In the genomic region with DNA sequence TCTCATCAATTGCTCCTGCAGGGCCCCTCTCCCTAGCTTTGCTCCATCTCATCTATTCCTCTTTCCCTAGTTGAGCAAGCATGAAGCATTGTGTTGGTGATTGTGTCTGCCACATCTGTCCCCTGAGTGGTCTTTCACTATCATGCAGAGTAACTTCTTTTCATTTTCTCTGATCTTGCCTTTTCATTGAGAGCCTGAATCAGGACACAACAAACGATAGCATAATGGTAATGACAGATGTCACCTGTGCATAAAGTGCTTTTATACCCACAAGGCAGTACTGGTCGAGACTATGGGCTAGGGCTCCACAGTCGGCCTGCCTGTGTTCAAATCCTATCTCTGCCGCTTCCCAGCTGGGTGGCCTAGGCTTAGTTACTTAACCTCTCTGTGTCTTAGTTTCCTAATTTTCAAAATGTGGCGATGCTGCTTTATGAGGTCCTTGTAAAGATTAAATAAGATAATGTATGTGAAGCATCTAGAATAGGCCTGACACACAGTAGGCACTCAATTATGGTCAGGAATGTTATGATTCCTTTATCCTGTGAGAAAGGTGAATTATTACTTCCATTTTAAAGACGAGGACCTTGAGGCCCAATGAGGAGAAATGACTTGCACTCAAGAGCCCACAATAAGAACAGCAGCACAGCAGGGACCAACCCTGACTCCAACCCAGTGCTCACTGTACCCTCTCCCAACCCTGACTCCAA, we compare ENCODE assay signal across 14 cellular contexts.
DNase-seq lines count a peak whose midpoint lies in the region; ATAC-seq, FAIRE-seq and TF ChIP-seq lines count a peak whose summit lies in the region.
"Had no signal": no experiment of that assay in that cellular context is flagged by ENCODE, and none has a peak within 500 bp of the region (broad histone marks: within the 10 kb centered on the region; RNA-seq: fewer than 3 reads in every experiment).

No MANE protein-coding gene starts in this region.

- peaks cover 0 to 4% (median 0%) of the 10 kb centered on the region in 3 donors for H3K9me3 Mint-ChIP-seq in IgD-negative memory B cell
- H3K9me3 Mint-ChIP-seq in activated CD8-positive, alpha-beta T cell treated with anti-CD3 and anti-CD28 coated beads for 36 hours, result no peaks in the 10 kb centered on the region

- POLR2A ChIA-PET in activated CD8-positive, alpha-beta T cell treated with anti-CD3 and anti-CD28 coated beads for 36 hours (lab: Charles Lee), result no interaction called here

- H2AK5ac ChIP-seq in mesendoderm (ENCODE audit: low read length), result no peak overlapping the region

- H3K27me3 ChIP-seq in mesendoderm (ENCODE audit: insufficient read depth, low read length, poor library complexity), result no peaks in the 10 kb centered on the region
- H3K27me3 ChIP-seq in ascending aorta, result no peaks in the 10 kb centered on the region
- H3K27me3 ChIP-seq: hepatocyte had no signal

- peak overlapping the region in 2 of 3 donors; percentile 7 to 63 for H3K27ac Mint-ChIP-seq in IgD-negative memory B cell
- H3K27ac Mint-ChIP-seq in activated CD8-positive, alpha-beta T cell treated with anti-CD3 and anti-CD28 coated beads for 36 hours, result no peak overlapping the region

- H3K4me3 Mint-ChIP-seq in IgD-negative memory B cell, result no peak overlapping the region
- no peak overlapping the region for H3K4me3 Mint-ChIP-seq in activated CD8-positive, alpha-beta T cell treated with anti-CD3 and anti-CD28 coated beads for 36 hours

- no peak overlapping the region for H3K23ac ChIP-seq in mesendoderm (ENCODE audit: low read length)

- peaks cover 16% of the 10 kb centered on the region for H3K27me3 Mint-ChIP-seq in IgD-negative memory B cell
- H3K27me3 Mint-ChIP-seq in activated CD8-positive, alpha-beta T cell treated with anti-CD3 and anti-CD28 coated beads for 36 hours, result peaks cover 9% of the 10 kb centered on the region

- no peaks in the 10 kb centered on the region for H3K9me3 ChIP-seq in ascending aorta

- H2BK120ac ChIP-seq in mesendoderm (ENCODE audit: low read depth, low read length), result no peak overlapping the region

- H3K9ac ChIP-seq in mesendoderm (ENCODE audit: low read length), result no peak overlapping the region
- H3K9ac ChIP-seq: parathyroid adenoma had no signal

- no peaks in the 10 kb centered on the region for H3K4me1 ChIP-seq in mesendoderm (ENCODE audit: control insufficient read depth, low read depth, low read length)
- no peaks in the 10 kb centered on the region for H3K4me1 ChIP-seq in ascending aorta
- H3K4me1 ChIP-seq: parathyroid adenoma had no signal

- H3K4me1 Mint-ChIP-seq in IgD-negative memory B cell, result no peaks in the 10 kb centered on the region
- H3K4me1 Mint-ChIP-seq in activated CD8-positive, alpha-beta T cell treated with anti-CD3 and anti-CD28 coated beads for 36 hours (ENCODE audit: low read depth), result no peaks in the 10 kb centered on the region

- intact Hi-C loops in activated CD8-positive, alpha-beta T cell treated with anti-CD3 and anti-CD28 coated beads for 36 hours (cut with micrococcal nuclease), result no loop called here
- intact Hi-C loops in ascending aorta (cut with DNase I), result loop anchor here (5.0 to 10.0 kb wide), 4 partner anchors 46 to 293 kb away; a partner anchor contains a TSS

- no peak overlapping the region for H2BK15ac ChIP-seq in mesendoderm (replicated peaks; ENCODE audit: low read depth)

- ATAC-seq in activated CD8-positive, alpha-beta T cell treated with anti-CD3 and anti-CD28 coated beads for 36 hours, result peak; percentile 60

- H3K4me3 ChIP-seq in mesendoderm (ENCODE audit: low read length), result no peak overlapping the region
- H3K4me3 ChIP-seq in ascending aorta, result no peak overlapping the region
- H3K4me3 ChIP-seq: hepatocyte had no signal

- no peak overlapping the region for H3K4ac ChIP-seq in mesendoderm (ENCODE audit: low read depth, low read length)

- H3K18ac ChIP-seq in mesendoderm (ENCODE audit: low read length), result no peak overlapping the region

- no peak overlapping the region for H2BK5ac ChIP-seq in mesendoderm (ENCODE audit: low read length)

- no peak overlapping the region for H4K8ac ChIP-seq in mesendoderm (ENCODE audit: low read depth, low read length)

- TF ChIP-seq POLR2A in H54 (IDR thresholded peaks at IDR 0.05; ENCODE audit: low read depth, low read length), result no peak

- peaks cover 3% of the 10 kb centered on the region for H3K36me3 Mint-ChIP-seq in IgD-negative memory B cell
- no peaks in the 10 kb centered on the region for H3K36me3 Mint-ChIP-seq in activated CD8-positive, alpha-beta T cell treated with anti-CD3 and anti-CD28 coated beads for 36 hours (ENCODE audit: low read depth)

- H3K36me3 ChIP-seq in mesendoderm (ENCODE audit: control insufficient read depth, insufficient read depth, low read length) (no peaks in the 10 kb centered on the region), ascending aorta (no peaks in the 10 kb centered on the region)

- no CpG with 5 or more reads among the region's 6 CpGs for WGBS in mesendoderm (ENCODE audit: extremely low coverage, insufficient coverage, low lambda C conversion rate)

- TF ChIP-seq CTCF in activated CD8-positive, alpha-beta T cell treated with anti-CD3 and anti-CD28 coated beads for 36 hours (IDR thresholded peaks at IDR 0.05), result no peak
- no peak for TF ChIP-seq CTCF in ascending aorta (IDR thresholded peaks at IDR 0.05)

- CTCF ChIA-PET in activated CD8-positive, alpha-beta T cell treated with anti-CD3 and anti-CD28 coated beads for 36 hours (lab: Charles Lee), result no interaction called here

- no peak for FAIRE-seq in H54 (lab: Jason Lieb, UNC)
- FAIRE-seq: endometrium had no signal

- H3K79me1 ChIP-seq in mesendoderm (ENCODE audit: low read length), result no peaks in the 10 kb centered on the region

- peak; percentile 35 for DNase-seq in NOMO-1 treated with DMSO at 0.1 percent for 48 hours (lab: John Stamatoyannopoulos, UW; ENCODE audit: unreplicated experiment)
- DNase-seq in NOMO-1 treated with dmso at 0.1 percent for 144 hours (lab: John Stamatoyannopoulos, UW; ENCODE audit: unreplicated experiment), result no peak
- DNase-seq in activated CD8-positive, alpha-beta T cell treated with anti-CD3 and anti-CD28 coated beads for 36 hours, result peak; percentile 23
- peak; percentile 52 for DNase-seq in mesendoderm
- no peak for DNase-seq in H54 (ENCODE audit: insufficient read length, low spot score)
- DNase-seq in ascending aorta (ENCODE audit: low spot score in 2 of 2), result no peak
- no peak for DNase-seq in activated effector memory CD4-positive, alpha-beta T cell treated with Interleukin-2 at 50 U/mL for 16 hours
- DNase-seq: DMS79 treated with DMSO at 0.1 percent for 48 hours, mammary epithelial cell, SHP77 had no signal

- H3K56ac ChIP-seq in mesendoderm (ENCODE audit: low read length), result no peak overlapping the region

- no peak overlapping the region for H4K5ac ChIP-seq in mesendoderm (ENCODE audit: low read length)

- H3K27ac ChIP-seq in mesendoderm (ENCODE audit: low read depth, low read length), result no peak overlapping the region
- no peak overlapping the region for H3K27ac ChIP-seq in ascending aorta
- H3K27ac ChIP-seq: hepatocyte, parathyroid adenoma had no signal

- no peak overlapping the region for H3K4me2 ChIP-seq in mesendoderm (ENCODE audit: low read length)
- H3K4me2 ChIP-seq: hepatocyte had no signal

- H3K79me2 ChIP-seq in mesendoderm (ENCODE audit: control insufficient read depth, insufficient read depth, low read length), result no peaks in the 10 kb centered on the region
- H3K79me2 ChIP-seq: hepatocyte, parathyroid adenoma had no signal

Comparison
In these comparisons a context has a peak if more than half of its experiments do, and no peak if none do; other contexts are left out.
1. DNase-seq: peak in NOMO-1 treated with DMSO at 0.1 percent for 48 hours (single experiment), activated CD8-positive, alpha-beta T cell treated with anti-CD3 and anti-CD28 coated beads for 36 hours (single experiment) and mesendoderm (single experiment); none in NOMO-1 treated with dmso at 0.1 percent for 144 hours (single experiment), H54 (single experiment), ascending aorta (0 of 2) and activated effector memory CD4-positive, alpha-beta T cell treated with Interleukin-2 at 50 U/mL for 16 hours (single experiment).